Comparison of ENCODE assay signal across 7 cellular contexts in genomic region chr13:110616103-110617101, GRCh38. TPM values are rescaled to one million over a fixed set of nuclear protein-coding genes. Genes with fewer than 3 reads are reported as not detected.
A peak's percentile ranks its signal among the peaks of the same experiment; 100 is the strongest.
DNase-seq lines count a peak whose midpoint lies in the region; ATAC-seq and TF ChIP-seq lines count a peak whose summit lies in the region.

No MANE protein-coding gene starts in this region.

- no peaks in the 10 kb centered on the region for H3K36me3 ChIP-seq in esophagus squamous epithelium
- no peaks in the 10 kb centered on the region for H3K36me3 ChIP-seq in neutrophil
- H3K36me3 ChIP-seq in aorta (ENCODE audit: control insufficient read depth in 1 of 2, insufficient read depth in 2 of 2, low read length in 1 of 2), result no peaks in the 10 kb centered on the region

- no peaks in the 10 kb centered on the region for H3K9me3 ChIP-seq in esophagus squamous epithelium
- no peaks in the 10 kb centered on the region for H3K9me3 ChIP-seq in neutrophil
- no peaks in the 10 kb centered on the region for H3K9me3 ChIP-seq in aorta (ENCODE audit: control insufficient read depth, low read length)

- in situ Hi-C loops in KBM-7 (cut with MboI; ENCODE audit: low pct_unique_long_range_greater_than_20kb, low sequenced_read_pairs), result no loop called here

- H3K27me3 ChIP-seq in esophagus squamous epithelium (no peaks in the 10 kb centered on the region), neutrophil (peaks cover 46% of the 10 kb centered on the region), aorta (ENCODE audit: control insufficient read depth in 1 of 2, insufficient read depth in 2 of 2, low read length in 1 of 2) (no peaks in the 10 kb centered on the region)

- peak in 3 of 4 donors; percentile 34 to 59 (median 37) for TF ChIP-seq POLR2A in esophagus squamous epithelium (IDR thresholded peaks at IDR 0.05)

- H3K27ac ChIP-seq in esophagus squamous epithelium, result peak overlapping the region; percentile 89 to 96 (median 93)
- no peak overlapping the region for H3K27ac ChIP-seq in neutrophil
- H3K27ac ChIP-seq in aorta (ENCODE audit: low read depth in 1 of 2, low read length in 2 of 2), result peak overlapping the region; percentile 73 to 83

- 9 to 30% methylated on average over 9 to 15 of the region's 37 CpGs for WGBS in esophagus squamous epithelium, 2 donors
- WGBS in aorta, 2 donors, result 9% methylated on average over 33 to 37 of the region's 37 CpGs

- ATAC-seq in GM21619 (IDR thresholded peaks at IDR 0.05; ENCODE audit: unreplicated experiment), result peak; percentile 53
- ATAC-seq in aorta (ENCODE audit: low FRiP score), result peak; percentile 47

- peak overlapping the region; percentile 71 to 97 (median 85) for H3K4me3 ChIP-seq in esophagus squamous epithelium
- H3K4me3 ChIP-seq in neutrophil (ENCODE audit: low read depth in 1 of 2, low read length in 1 of 2), result peak overlapping the region; percentile 61 to 72
- peak overlapping the region; percentile 49 to 64 for H3K4me3 ChIP-seq in aorta (ENCODE audit: low read length in 2 of 2)

- H3K4me1 ChIP-seq in esophagus squamous epithelium (peaks cover 16 to 56% (median 19%) of the 10 kb centered on the region in 3 donors), neutrophil (ENCODE audit: control insufficient read depth in 1 of 2, insufficient read depth in 1 of 2, low read depth in 1 of 2, low read length in 1 of 2) (peaks cover 16% of the 10 kb centered on the region in 2 experiments), aorta (ENCODE audit: control insufficient read depth in 1 of 2, insufficient read depth in 2 of 2, low read length in 2 of 2) (no peaks in the 10 kb centered on the region)

- intact Hi-C loops in esophagus squamous epithelium (cut with DNase I) (loop anchor here (10.0 kb wide), 1 partner anchor 98 kb away; the partner anchor contains the start of gene ING1), aorta (cut with DNase I) (loop anchor here (5.0 to 10.0 kb wide), 2 partner anchors 88 to 91 kb away; partner anchors contain the start of gene CARS2 (in 2 of the 2))

- DNase-seq in KBM-7 (peak; percentile 45), esophagus squamous epithelium (lab: John Stamatoyannopoulos, UW) (no peak), aorta (peak in 1 of 2 donors; percentile 86)
- peak; percentile 6 to 18 for DNase-seq in activated CD8-positive, alpha-beta memory T cell treated with anti-CD3 and anti-CD28 coated beads for 4 hours (ENCODE audit: low read depth in 2 of 2)

- 0 out of 2 replicates have a peak, but pooled peaks have one; percentile 12 for TF ChIP-seq CTCF in GM12874 (IDR thresholded peaks at IDR 0.05; ENCODE audit: insufficient read depth, low read depth, low read length)
- no peak for TF ChIP-seq CTCF in esophagus squamous epithelium (IDR thresholded peaks at IDR 0.05)
- TF ChIP-seq CTCF in neutrophil (IDR thresholded peaks at IDR 0.05), result no peak

RNA-seq across cellular contexts. Expression of gene NAXD, which starts 1.1 kb away (rescaled TPM):
- total RNA-seq in esophagus squamous epithelium (10 to 100 TPM; 14.5 to 25.2 (median 17.4) TPM), aorta (10 to 100 TPM; 21.2 to 30.4 TPM)
- 10 to 100 TPM; 20.7 to 47.0 TPM for polyA plus RNA-seq in aorta

RNA-seq across cellular contexts. Expression of gene RAB20, which starts 54.9 kb away (rescaled TPM):
- total RNA-seq in esophagus squamous epithelium (1 to 10 TPM; 1.3 to 7.2 (median 4.3) TPM), aorta (10 to 100 TPM; 18.8 to 22.4 TPM)
- polyA plus RNA-seq in aorta, result 10 to 100 TPM; 12.9 to 16.2 TPM
